In the genomic region with DNA sequence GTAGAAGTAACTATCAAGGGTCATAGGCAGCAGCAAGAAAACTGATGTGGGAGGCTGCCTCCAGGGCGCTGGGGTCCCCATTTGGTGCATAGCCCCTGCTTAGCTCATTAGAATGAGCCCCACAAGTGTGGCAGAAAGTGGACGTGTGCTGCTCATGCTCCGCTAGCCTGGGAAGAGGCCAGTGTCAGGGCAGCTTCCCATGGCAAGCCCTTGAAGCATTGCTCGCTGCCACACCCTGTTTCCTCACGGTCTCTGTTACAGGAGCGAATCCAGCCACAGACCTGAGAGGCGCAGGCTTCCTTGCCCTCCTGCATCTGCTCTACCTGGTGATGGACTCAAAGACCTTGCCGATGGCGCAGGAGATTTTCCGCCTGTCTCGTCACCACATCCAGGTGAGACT, we compare ENCODE assay signal across 21 cellular contexts. TPM values are rescaled to one million over a fixed set of nuclear protein-coding genes. Genes with fewer than 3 reads are reported as not detected.
DNase-seq lines count a peak whose midpoint lies in the region; ATAC-seq lines count a peak whose summit lies in the region.
"Had no signal": no experiment of that assay in that cellular context is flagged by ENCODE, and none has a peak within 500 bp of the region (broad histone marks: within the 10 kb centered on the region; RNA-seq: fewer than 3 reads in every experiment).

No MANE protein-coding gene starts in this region.

- no peak overlapping the region for H3K27ac Mint-ChIP-seq in activated naive CD8-positive, alpha-beta T cell treated with anti-CD3 and anti-CD28 coated beads, Interleukin-2, amount 50 U/mL, for 24 hours

- no peak overlapping the region for H2BK12ac ChIP-seq in mesenchymal stem cell (ENCODE audit: low read length in 2 of 2)

- no peak overlapping the region for H2BK5ac ChIP-seq in mesenchymal stem cell (ENCODE audit: low read depth, low read length, poor library complexity, severe bottlenecking)

- H3K36me3 ChIP-seq in SJSA1 = peaks cover 43% of the 10 kb centered on the region
- peaks cover 13 to 49% of the 10 kb centered on the region in 2 experiments for H3K36me3 ChIP-seq in mesenchymal stem cell (ENCODE audit: control insufficient read depth in 1 of 2, insufficient read depth in 2 of 2, low read depth in 1 of 2, low read length in 2 of 2)
- H3K36me3 ChIP-seq in subcutaneous abdominal adipose tissue (ENCODE audit: control insufficient read depth in 5 of 5, insufficient read depth in 5 of 5, low read length in 5 of 5) = peaks cover 8 to 33% (median 18%) of the 10 kb centered on the region in 5 donors

- H3K18ac ChIP-seq in mesenchymal stem cell (ENCODE audit: low read depth in 1 of 2, low read length in 2 of 2) = no peak overlapping the region

- no peak overlapping the region for H3K4me3 Mint-ChIP-seq in activated naive CD8-positive, alpha-beta T cell treated with anti-CD3 and anti-CD28 coated beads, Interleukin-2, amount 50 U/mL, for 24 hours

- H2AK5ac ChIP-seq in mesenchymal stem cell (ENCODE audit: low read length, severe bottlenecking) = no peak overlapping the region

- peak overlapping the region; percentile 70 for H3K27ac ChIP-seq in SJSA1
- H3K27ac ChIP-seq in epithelial cell of prostate = peak overlapping the region; percentile 68
- H3K27ac ChIP-seq in mesenchymal stem cell (ENCODE audit: low read length, poor library complexity, severe bottlenecking) = no peak overlapping the region
- H3K27ac ChIP-seq in subcutaneous abdominal adipose tissue (ENCODE audit: low read depth, low read length) = peak overlapping the region; percentile 86
- H3K27ac ChIP-seq: C4-2B had no signal

- H3K36me3 Mint-ChIP-seq in activated naive CD8-positive, alpha-beta T cell treated with anti-CD3 and anti-CD28 coated beads, Interleukin-2, amount 50 U/mL, for 24 hours (ENCODE audit: low read depth) = peaks cover 45% of the 10 kb centered on the region

- no peak overlapping the region for H4K8ac ChIP-seq in mesenchymal stem cell (ENCODE audit: low read length)

- 96% methylated on average over 11 of the region's 11 CpGs for WGBS in mesenchymal stem cell

- no peak overlapping the region for H3K23ac ChIP-seq in mesenchymal stem cell (ENCODE audit: low read length in 2 of 2)

- H3K4me2 ChIP-seq in mesenchymal stem cell (ENCODE audit: low read length, poor library complexity, severe bottlenecking) = no peak overlapping the region

- no peaks in the 10 kb centered on the region for H3K27me3 Mint-ChIP-seq in activated naive CD8-positive, alpha-beta T cell treated with anti-CD3 and anti-CD28 coated beads, Interleukin-2, amount 50 U/mL, for 24 hours

- H3K9ac ChIP-seq in mesenchymal stem cell (ENCODE audit: low read length) (peak overlapping the region; percentile 30), subcutaneous abdominal adipose tissue (ENCODE audit: low read length in 5 of 5) (peak overlapping the region; percentile 29 to 48 (median 39))

- H2BK15ac ChIP-seq in mesenchymal stem cell (ENCODE audit: low read depth, poor library complexity, severe bottlenecking) = no peak overlapping the region

- H2AFZ ChIP-seq in mesenchymal stem cell (ENCODE audit: low read depth, low read length) = no peak overlapping the region

- H3K79me1 ChIP-seq in mesenchymal stem cell (replicated peaks; ENCODE audit: low read length, poor library complexity, severe bottlenecking) = no peaks in the 10 kb centered on the region

- no peak overlapping the region for H4K91ac ChIP-seq in mesenchymal stem cell (ENCODE audit: low read length)

- H2BK120ac ChIP-seq in mesenchymal stem cell (ENCODE audit: low read depth, low read length) = no peak overlapping the region

- H3K9me3 Mint-ChIP-seq in activated naive CD8-positive, alpha-beta T cell treated with anti-CD3 and anti-CD28 coated beads, Interleukin-2, amount 50 U/mL, for 24 hours = no peaks in the 10 kb centered on the region

- no peaks in the 10 kb centered on the region for H3K27me3 ChIP-seq in SJSA1 (replicated peaks)
- no peaks in the 10 kb centered on the region for H3K27me3 ChIP-seq in mesenchymal stem cell (ENCODE audit: control insufficient read depth in 1 of 2, insufficient read depth in 1 of 2, low read length in 2 of 2)
- H3K27me3 ChIP-seq in subcutaneous abdominal adipose tissue (ENCODE audit: control insufficient read depth in 5 of 5, insufficient read depth in 4 of 5, low read length in 5 of 5) = no peaks in the 10 kb centered on the region

- H3K9me3 ChIP-seq in SJSA1 (replicated peaks) (0 out of 2 replicates have a peak, but pooled peaks cover 3% of the 10 kb centered on the region), mesenchymal stem cell (ENCODE audit: control insufficient read depth, low read length) (peaks cover 8% of the 10 kb centered on the region), subcutaneous abdominal adipose tissue (ENCODE audit: control insufficient read depth in 5 of 5, low read length in 5 of 5) (no peaks in the 10 kb centered on the region)

- no peak for DNase-seq in SJSA1 (ENCODE audit: low read depth in 1 of 2, low spot score in 2 of 2)
- no peak for DNase-seq in epithelial cell of prostate (ENCODE audit: low read depth, low spot score)
- no peak for DNase-seq in mesenchymal stem cell
- DNase-seq in activated effector memory CD4-positive, alpha-beta T cell treated with Interleukin-2 at 50 U/mL for 16 hours = no peak
- DNase-seq in activated naive CD8-positive, alpha-beta T cell treated with anti-CD3 and anti-CD28 coated beads, Interleukin-2, amount 50 U/mL, for 24 hours = no peak
- DNase-seq in EL = no peak
- DNase-seq: AML-193, DMS79, MV-4-11, NCI-H187, NCI-H2107, NCI-H2227 treated with DMSO at 0.1 percent for 48 hours, NCI-H510A treated with DMSO at 0.1 percent for 48 hours, NCI-H774, OCI-M1, SHP77 treated with DMSO at 0.1 percent for 48 hours had no signal

- ATAC-seq in activated naive CD8-positive, alpha-beta T cell treated with anti-CD3 and anti-CD28 coated beads, Interleukin-2, amount 50 U/mL, for 24 hours = no peak
- no peak for ATAC-seq in GM19395 (IDR thresholded peaks at IDR 0.05; ENCODE audit: unreplicated experiment)
- ATAC-seq: SK-N-SH treated with all-trans-retinoic acid at 6 μM for 48 hours had no signal

- H3K4me1 ChIP-seq in SJSA1 (replicated peaks) (peaks cover 39% of the 10 kb centered on the region), mesenchymal stem cell (ENCODE audit: control insufficient read depth, insufficient read depth, low read depth, low read length) (no peaks in the 10 kb centered on the region), subcutaneous abdominal adipose tissue (ENCODE audit: control insufficient read depth in 5 of 5, insufficient read depth in 5 of 5, low read length in 5 of 5) (peaks cover 0 to 33% (median 7%) of the 10 kb centered on the region in 5 donors)

- H3K4me1 Mint-ChIP-seq in activated naive CD8-positive, alpha-beta T cell treated with anti-CD3 and anti-CD28 coated beads, Interleukin-2, amount 50 U/mL, for 24 hours = no peaks in the 10 kb centered on the region

- H3K4me3 ChIP-seq in SJSA1 (no peak overlapping the region), mesenchymal stem cell (ENCODE audit: insufficient read depth in 1 of 2, low read depth in 1 of 2, low read length in 2 of 2) (peak overlapping the region in 1 of 2 experiments; percentile 45), subcutaneous abdominal adipose tissue (ENCODE audit: low read depth in 1 of 5, low read length in 5 of 5) (peak overlapping the region; percentile 52 to 92 (median 69))

- no peak overlapping the region for H3K14ac ChIP-seq in mesenchymal stem cell (ENCODE audit: low read length in 2 of 2)

- H3K4ac ChIP-seq in mesenchymal stem cell (ENCODE audit: low read depth in 1 of 2, low read length in 2 of 2) = no peak overlapping the region

RNA-seq across cellular contexts. Expression of a gene that starts 22.5 kb away (rescaled TPM):
- total RNA-seq in SJSA1 (2014; rRNA removed; shearing (Covaris generic)) = 13.7 and 22.3 TPM in 2 replicates
- polyA plus RNA-seq in mesenchymal stem cell (2013, experiment 1 of 2) = 7.1 TPM
- polyA plus RNA-seq in mesenchymal stem cell (2013, experiment 2 of 2) = 7.6 TPM

RNA-seq across cellular contexts. Expression of a gene that starts 22.8 kb away (rescaled TPM):
- total RNA-seq in SJSA1 (2014; rRNA removed; shearing (Covaris generic)) = 40.7 and 55.8 TPM in 2 replicates
- 33.6 TPM for polyA plus RNA-seq in mesenchymal stem cell (2013, experiment 1 of 2)
- 34.3 TPM for polyA plus RNA-seq in mesenchymal stem cell (2013, experiment 2 of 2)

RNA-seq across cellular contexts. Expression of a gene that starts 33.1 kb away (rescaled TPM):
- 0.60 and 1.4 TPM in 2 replicates for total RNA-seq in SJSA1 (2014; rRNA removed; shearing (Covaris generic))
- polyA plus RNA-seq in mesenchymal stem cell (2013, experiment 1 of 2) = 109 TPM
- 105 TPM for polyA plus RNA-seq in mesenchymal stem cell (2013, experiment 2 of 2)

RNA-seq across cellular contexts. Expression of a gene that starts 41.4 kb away (rescaled TPM):
- total RNA-seq in SJSA1 (2014; rRNA removed; shearing (Covaris generic)) = not detected in 2 replicates
- not detected for polyA plus RNA-seq in mesenchymal stem cell (2013, experiment 1 of 2)
- polyA plus RNA-seq in mesenchymal stem cell (2013, experiment 2 of 2) = 0.14 TPM
- total RNA-seq: RPMI7951 had no signal

RNA-seq across cellular contexts. Expression of a gene that starts 49.3 kb away (rescaled TPM):
- 103 and 120 TPM in 2 replicates for total RNA-seq in SJSA1 (2014; rRNA removed; shearing (Covaris generic))
- 124 TPM for polyA plus RNA-seq in mesenchymal stem cell (2013, experiment 1 of 2)
- 124 TPM for polyA plus RNA-seq in mesenchymal stem cell (2013, experiment 2 of 2)
